Comparison of ENCODE assay signal across 17 cellular contexts in the genomic region with DNA sequence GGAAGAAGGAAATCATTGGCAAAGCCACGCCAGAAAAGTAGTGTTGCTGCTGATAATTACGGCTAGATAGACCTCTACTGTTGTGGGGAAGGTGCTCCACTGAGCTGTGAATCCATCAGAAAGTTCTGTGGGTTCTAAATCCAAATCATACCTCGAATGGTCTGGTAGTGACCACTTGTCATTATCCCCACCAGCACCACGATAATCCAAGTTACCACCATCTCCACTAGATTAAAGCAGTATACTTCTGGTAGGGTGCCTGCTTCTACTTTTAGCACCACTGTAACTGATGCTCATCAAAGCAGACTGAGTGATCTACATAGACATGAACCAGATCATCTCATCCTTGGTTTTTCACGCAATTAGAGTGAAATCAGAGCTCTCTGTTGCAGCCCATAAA.
"Had no signal": no experiment of that assay in that cellular context is flagged by ENCODE, and none has a peak within 500 bp of the region (broad histone marks: within the 10 kb centered on the region; RNA-seq: fewer than 3 reads in every experiment).

No MANE protein-coding gene starts in this region.

- H3K27me3 ChIP-seq: body of pancreas, esophagus muscularis mucosa, sigmoid colon had no signal

- H2AFZ ChIP-seq: parathyroid adenoma had no signal

- DNase-seq: activated CD4-positive, alpha-beta T cell treated with anti-CD3 and anti-CD28 coated beads, Interleukin-2, amount 50 U/mL, for 4 hours; activated CD4-positive, CD25-positive, alpha-beta regulatory T cell treated with anti-CD3 and anti-CD28 coated beads, Interleukin-2, amount 50 U/mL, for 72 hours; activated naive CD4-positive, alpha-beta T cell treated with anti-CD3 and anti-CD28 coated beads, Interleukin-2, amount 10 ng/mL, durations not matched to agents 7 days and 5 days; activated T-cell treated with anti-CD3 and anti-CD28 coated beads for 4 hours; central memory CD4-positive, alpha-beta T cell; kidney glomerular epithelial cell; naive thymus-derived CD4-positive, alpha-beta T cell; stimulated activated CD4-positive, alpha-beta T cell treated with anti-CD3 and anti-CD28 coated beads, Interleukin-12 subunit alpha, Interleukin-12 subunit beta, amount 100 ng/mL, for 4 hours; stimulated activated CD4-positive, alpha-beta T cell treated with anti-CD3 and anti-CD28 coated beads, Interleukin-2, amount 100 ng/mL, for 24 hours; T-cell; T-helper 9 cell had no signal

- H3K9ac ChIP-seq: parathyroid adenoma had no signal

- H3K27ac ChIP-seq: coronary artery, parathyroid adenoma had no signal

- H3K4me1 ChIP-seq: body of pancreas, parathyroid adenoma had no signal

- H3K9me3 ChIP-seq: body of pancreas, esophagus muscularis mucosa, sigmoid colon had no signal

- H3K36me3 ChIP-seq: esophagus muscularis mucosa, sigmoid colon had no signal

- H3K4me3 ChIP-seq: body of pancreas, coronary artery, esophagus muscularis mucosa, lung, sigmoid colon had no signal

- ATAC-seq: naive thymus-derived CD4-positive, alpha-beta T cell; T-cell had no signal
